Comparison of ENCODE assay signal across 8 cellular contexts in the genomic region with DNA sequence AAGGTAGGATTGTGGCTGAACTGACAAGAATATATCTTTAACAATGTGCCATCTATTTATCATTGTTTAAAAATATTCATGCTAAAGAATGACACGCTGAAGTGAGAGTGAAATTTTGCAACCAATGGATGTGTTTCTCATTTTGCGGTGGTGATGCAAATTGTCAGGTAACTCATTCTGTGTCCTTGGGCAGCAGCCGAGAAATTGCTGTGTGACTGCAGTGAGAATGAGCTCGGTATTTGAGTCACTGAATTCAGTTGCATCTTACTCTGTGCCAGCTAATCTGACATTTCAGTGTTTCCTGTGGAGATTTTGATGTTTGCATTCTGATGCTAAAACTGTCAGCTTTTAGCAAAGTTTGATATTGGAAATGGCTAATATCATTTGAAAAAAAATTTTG. TPM values are rescaled to one million over a fixed set of nuclear protein-coding genes. Genes with fewer than 3 reads are reported as not detected.
A peak's percentile ranks its signal among the peaks of the same experiment; 100 is the strongest.
DNase-seq lines count a peak whose midpoint lies in the region; ATAC-seq and TF ChIP-seq lines count a peak whose summit lies in the region.

No MANE protein-coding gene starts in this region.

- H3K4me3 ChIP-seq in suprapubic skin, result no peak overlapping the region

- no peaks in the 10 kb centered on the region for H3K27me3 Mint-ChIP-seq in T-helper 1 cell treated with Interleukin-12 subunit alpha and Interleukin-12 subunit beta and Interleukin-4 antibody, amounts not matched to agents 30 μg/mL and 1 μg/mL, for 36 hours (ENCODE audit: low read depth)

- no peak for TF ChIP-seq POLR2A in suprapubic skin (IDR thresholded peaks at IDR 0.05)

- DNase-seq in lung microvascular endothelial cell (ENCODE audit: low read depth in 2 of 2), result peak; percentile 18 to 31
- no peak for DNase-seq in SHP77 (lab: John Stamatoyannopoulos, UW)
- no peak for DNase-seq in OCI-M1 (lab: John Stamatoyannopoulos, UW)
- no peak for DNase-seq in suprapubic skin (ENCODE audit: low spot score in 2 of 2)
- no peak for DNase-seq in NCI-H146 treated with DMSO at 0.1 percent for 48 hours (lab: John Stamatoyannopoulos, UW; ENCODE audit: unreplicated experiment)

- no peak overlapping the region for H3K27ac ChIP-seq in suprapubic skin

- no peaks in the 10 kb centered on the region for H3K36me3 ChIP-seq in suprapubic skin

- peak overlapping the region; percentile 5 for H3K27ac Mint-ChIP-seq in T-helper 1 cell treated with Interleukin-12 subunit alpha and Interleukin-12 subunit beta and Interleukin-4 antibody, amounts not matched to agents 30 μg/mL and 1 μg/mL, for 36 hours

- ATAC-seq in GM18517 (IDR thresholded peaks at IDR 0.05; ENCODE audit: unreplicated experiment) (peak; percentile 97), HG02588 (IDR thresholded peaks at IDR 0.05; ENCODE audit: unreplicated experiment) (peak; percentile 99)

- H3K9me3 Mint-ChIP-seq in T-helper 1 cell treated with Interleukin-12 subunit alpha and Interleukin-12 subunit beta and Interleukin-4 antibody, amounts not matched to agents 30 μg/mL and 1 μg/mL, for 36 hours, result peaks cover 4% of the 10 kb centered on the region

- peaks cover 15% of the 10 kb centered on the region for H3K36me3 Mint-ChIP-seq in T-helper 1 cell treated with Interleukin-12 subunit alpha and Interleukin-12 subunit beta and Interleukin-4 antibody, amounts not matched to agents 30 μg/mL and 1 μg/mL, for 36 hours (ENCODE audit: low read depth)

- H3K4me1 ChIP-seq in suprapubic skin, result peaks cover 24% of the 10 kb centered on the region

- H3K4me3 Mint-ChIP-seq in T-helper 1 cell treated with Interleukin-12 subunit alpha and Interleukin-12 subunit beta and Interleukin-4 antibody, amounts not matched to agents 30 μg/mL and 1 μg/mL, for 36 hours, result peak overlapping the region; percentile 25

- no peak for TF ChIP-seq CTCF in suprapubic skin (IDR thresholded peaks at IDR 0.05)

- TF ChIP-seq EP300 in suprapubic skin (IDR thresholded peaks at IDR 0.05), result no peak

- 52% methylated on average over 4 of the region's 4 CpGs for WGBS in suprapubic skin

- H3K4me1 Mint-ChIP-seq in T-helper 1 cell treated with Interleukin-12 subunit alpha and Interleukin-12 subunit beta and Interleukin-4 antibody, amounts not matched to agents 30 μg/mL and 1 μg/mL, for 36 hours (ENCODE audit: low read depth), result peaks cover 51% of the 10 kb centered on the region

- H3K27me3 ChIP-seq in suprapubic skin, result no peaks in the 10 kb centered on the region

- H3K9me3 ChIP-seq in suprapubic skin, result no peaks in the 10 kb centered on the region

RNA-seq across cellular contexts. Expression of gene MCUB, which starts 28.1 kb away (rescaled TPM):
- 34.7 and 55.1 TPM in 2 replicates for total RNA-seq in lung microvascular endothelial cell
- 10 to 100 TPM; 30.4 to 68.4 (median 44.6) TPM for total RNA-seq in suprapubic skin

Comparison
In these comparisons a context has a peak if more than half of its experiments do, and no peak if none do; other contexts are left out.
1. DNase-seq: peak in lung microvascular endothelial cell (2 of 2); none in SHP77 (0 of 2), OCI-M1 (single experiment), suprapubic skin (0 of 2) and NCI-H146 treated with DMSO at 0.1 percent for 48 hours (single experiment).